ENCODE assay signal across 25 cellular contexts in genomic region chr7:134464496-134464895, GRCh38. TPM values are rescaled to one million over a fixed set of nuclear protein-coding genes. Genes with fewer than 3 reads are reported as not detected.
A peak's percentile ranks its signal among the peaks of the same experiment; 100 is the strongest.
DNase-seq lines count a peak whose midpoint lies in the region; ATAC-seq, FAIRE-seq and TF ChIP-seq lines count a peak whose summit lies in the region.
"Had no signal": no experiment of that assay in that cellular context is flagged by ENCODE, and none has a peak within 500 bp of the region (broad histone marks: within the 10 kb centered on the region; RNA-seq: fewer than 3 reads in every experiment).

No MANE protein-coding gene starts in this region.

- no TSS peak for BruUV-seq in HepG2 (replicated peaks; lab: Mats Ljungman, UMichigan)

- TF ChIP-seq POLR2A in HepG2 (IDR thresholded peaks at IDR 0.05; ENCODE audit: insufficient read depth in 1 of 2, low read depth in 2 of 2, low read length in 2 of 2) (no peak), right lobe of liver (IDR thresholded peaks at IDR 0.05) (no peak)

- H3K9me3 ChIP-seq in HepG2 (ENCODE audit: low read length) (peaks cover 4% of the 10 kb centered on the region; the same call in 1 of the 2 replicates), right lobe of liver (peaks cover 0 to 2% (median 0%) of the 10 kb centered on the region in 4 donors)

- H3K27ac ChIP-seq in HepG2 (ENCODE audit: extremely low read length, insufficient read depth, low read length) = no peak overlapping the region
- no peak overlapping the region for H3K27ac ChIP-seq in right lobe of liver
- H3K27ac ChIP-seq: BLaER1 had no signal

- no peak for FAIRE-seq in HepG2 (lab: Jason Lieb, UNC)
- FAIRE-seq in RCC 7860 (lab: Jason Lieb, UNC) = peak; percentile 41
- FAIRE-seq: A204.1, GM12878, GM12892, GM18507 had no signal

- H3K27me3 ChIP-seq in HepG2 (ENCODE audit: control insufficient read depth in 1 of 2, insufficient read depth in 2 of 2, low read length in 2 of 2) = no peaks in the 10 kb centered on the region; a peak in 1 of 5 replicates
- H3K27me3 ChIP-seq in right lobe of liver = no peaks in the 10 kb centered on the region
- H3K27me3 ChIP-seq: BE2C, BLaER1 had no signal

- H3K36me3 ChIP-seq in HepG2 (replicated peaks in 1 of 2; ENCODE audit: control insufficient read depth in 1 of 2, insufficient read depth in 2 of 2, low read length in 2 of 2) (no peaks in the 10 kb centered on the region), right lobe of liver (no peaks in the 10 kb centered on the region)
- H3K36me3 ChIP-seq: BE2C had no signal

- no peaks in the 10 kb centered on the region for H3K79me2 ChIP-seq in HepG2 (ENCODE audit: insufficient read depth, low read length)

- no peaks in the 10 kb centered on the region for H4K20me1 ChIP-seq in HepG2 (ENCODE audit: insufficient read depth, low read length)
- H4K20me1 ChIP-seq: BLaER1 had no signal

- H2AFZ ChIP-seq in HepG2 (ENCODE audit: low read length) = no peak overlapping the region

- no peak overlapping the region for H3K4me2 ChIP-seq in HepG2 (ENCODE audit: low read depth, low read length)
- H3K4me2 ChIP-seq: BLaER1 had no signal

- ATAC-seq in HepG2 (no peak), right lobe of liver (no peak), HG02981 (IDR thresholded peaks at IDR 0.05; ENCODE audit: unreplicated experiment) (no peak)
- ATAC-seq: GM12878 had no signal

- in situ Hi-C loops in HepG2 (cut with HindIII; ENCODE audit: extremely low pct_ligation_motif_present, low pct_unique_long_range_greater_than_20kb) = no loop called here

- H3K4me3 ChIP-seq in HepG2 (replicated peaks in 1 of 3; ENCODE audit: insufficient read depth in 1 of 3, low read depth in 2 of 3, low read length in 3 of 3) = no peak overlapping the region
- no peak overlapping the region for H3K4me3 ChIP-seq in right lobe of liver
- H3K4me3 ChIP-seq: BLaER1, GM12878 had no signal

- CTCF ChIA-PET in HepG2 (lab: Yijun Ruan, JAX; ENCODE audit: low intra/inter-chr PET ratio, low total read pairs) = no interaction called here

- intact Hi-C loops in HepG2 (cut with micrococcal nuclease; ENCODE audit: unreplicated experiment) = no loop called here
- intact Hi-C loops in right lobe of liver (cut with DNase I) = no loop called here

- no peak for DNase-seq in HepG2 (ENCODE audit: low spot score)
- no peak for DNase-seq in right lobe of liver
- no peak for DNase-seq in RCC 7860 (ENCODE audit: low spot score)
- no peak for DNase-seq in activated effector memory CD4-positive, alpha-beta T cell treated with Interleukin-2 at 50 U/mL for 16 hours
- DNase-seq: 8988T; ACHN; BE2C; C1 segment of cervical spinal cord; CD4-positive, alpha-beta memory T cell; CD4-positive, CD25-positive, alpha-beta regulatory T cell; CD8-positive, alpha-beta memory T cell; COR-L47; DMS 273 treated with DMSO at 0.1 percent for 48 hours; DMS153; DMS53; DMS79; DND-41; EL; GDM1 had no signal

- no peak for TF ChIP-seq CTCF in HepG2 (CRISPR knock-in tag; IDR thresholded peaks at IDR 0.05)
- no peak for TF ChIP-seq CTCF in right lobe of liver (IDR thresholded peaks at IDR 0.05)

- no peak for TF ChIP-seq RAD21 in HepG2 (CRISPR knock-in tag; IDR thresholded peaks at IDR 0.05)

- POLR2A ChIA-PET in HepG2 (lab: Yijun Ruan, JAX) = no interaction called here

- H3K4me1 ChIP-seq in HepG2 (ENCODE audit: insufficient read depth, low read length) = peaks cover 11% of the 10 kb centered on the region
- H3K4me1 ChIP-seq in right lobe of liver = no peaks in the 10 kb centered on the region
- H3K4me1 ChIP-seq: BE2C had no signal

- H3K9ac ChIP-seq in HepG2 (ENCODE audit: insufficient read depth, low read depth, low read length) = no peak overlapping the region
- H3K9ac ChIP-seq: BLaER1 had no signal

- TF ChIP-seq EP300 in HepG2 (IDR thresholded peaks at IDR 0.05; ENCODE audit: low read depth in 2 of 2, low read length in 2 of 2) (no peak), HepG2 (CRISPR knock-in tag; IDR thresholded peaks at IDR 0.05; ENCODE audit: borderline replicate concordance) (no peak)

TF ChIP-seq in HepG2, 621 proteins besides CTCF, POLR2A, EP300 and RAD21:
- TF ChIP-seq, protein P1, sequence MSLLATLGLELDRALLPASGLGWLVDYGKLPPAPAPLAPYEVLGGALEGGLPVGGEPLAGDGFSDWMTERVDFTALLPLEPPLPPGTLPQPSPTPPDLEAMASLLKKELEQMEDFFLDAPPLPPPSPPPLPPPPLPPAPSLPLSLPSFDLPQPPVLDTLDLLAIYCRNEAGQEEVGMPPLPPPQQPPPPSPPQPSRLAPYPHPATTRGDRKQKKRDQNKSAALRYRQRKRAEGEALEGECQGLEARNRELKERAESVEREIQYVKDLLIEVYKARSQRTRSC (CRISPR knock-in tag; IDR thresholded peaks at IDR 0.05; ENCODE audit: low read depth) = no peak
- TF ChIP-seq CC2D1A (CRISPR knock-in tag; IDR thresholded peaks at IDR 0.05) = no peak
- TF ChIP-seq ZNF160 (CRISPR knock-in tag; IDR thresholded peaks at IDR 0.05) = 0 out of 2 replicates have a peak, but pooled peaks have one; percentile 33
- no peak for TF ChIP-seq CBFB (CRISPR knock-in tag; IDR thresholded peaks at IDR 0.05)
- TF ChIP-seq MATR3 (CRISPR knock-in tag; IDR thresholded peaks at IDR 0.05) = no peak
- TF ChIP-seq SRF (IDR thresholded peaks at IDR 0.05; ENCODE audit: low read depth, low read length) = no peak

RNA-seq across cellular contexts. Expression of gene AKR1B1, which starts 5.6 kb away (rescaled TPM):
- total RNA-seq in HepG2 (2016; rRNA removed; fragmentation: Illumina TruSeq; extraction: Trizol) (89.9 and 123 TPM in 2 replicates), right lobe of liver (10 to 100 TPM in 3 of 6 experiments, 1 to 10 TPM in 3; 6.9 to 18.1 (median 9.7) TPM)
- total RNA-seq in HepG2 (2016; cell fraction: cytosol; rRNA removed; fragmentation: Illumina TruSeq; extraction: Trizol; ENCODE audit: low read depth) = 18.6 and 21.8 TPM in 2 replicates
- 90.1 and 128 TPM in 2 replicates for total RNA-seq in HepG2 (2016; cell fraction: insoluble cytoplasmic fraction; rRNA removed; fragmentation: Illumina TruSeq; extraction: Trizol)
- 35.9 and 44.9 TPM in 2 replicates for total RNA-seq in HepG2 (2016; cell fraction: membrane; rRNA removed; fragmentation: Illumina TruSeq; extraction: Trizol)
- 54.7 and 57.3 TPM in 2 replicates for total RNA-seq in HepG2 (2016; cell fraction: nucleus; rRNA removed; fragmentation: Illumina TruSeq; extraction: Trizol)
- 110 and 133 TPM in 2 replicates for polyA plus RNA-seq in HepG2 (2011; rRNA removed)
- polyA plus RNA-seq in HepG2 (2011; cell fraction: cytosol; rRNA removed) = 110 and 134 TPM in 2 replicates
- polyA plus RNA-seq in HepG2 (2011; cell fraction: nucleus; rRNA removed) = 174 and 175 TPM in 2 replicates
- 75.6 and 118 TPM in 2 replicates for polyA plus RNA-seq in HepG2 (2012)
- 34.8 and 35.7 TPM in 2 replicates for polyA plus RNA-seq in HepG2 (2016; cell fraction: cytosol; fragmentation: Illumina TruSeq; extraction: Trizol; ENCODE audit: low read depth)
- 202 TPM in 2 replicates for polyA plus RNA-seq in HepG2 (2016; cell fraction: insoluble cytoplasmic fraction; fragmentation: Illumina TruSeq; extraction: Trizol; ENCODE audit: low read depth)
- 50.2 and 53.2 TPM in 2 replicates for polyA plus RNA-seq in HepG2 (2016; cell fraction: membrane; fragmentation: Illumina TruSeq; extraction: Trizol; ENCODE audit: low read depth)
- polyA plus RNA-seq in HepG2 (2016; cell fraction: nucleus; fragmentation: Illumina TruSeq; extraction: Trizol; ENCODE audit: insufficient read depth, low read depth) = 130 and 138 TPM in 2 replicates
- 62.1 and 271 TPM in 2 replicates for polyA minus RNA-seq in HepG2 (2011; rRNA and poly(A)+ RNA removed; ENCODE audit: low replicate concordance)
- polyA minus RNA-seq in HepG2 (2011; cell fraction: cytosol; rRNA and poly(A)+ RNA removed) = 22.2 and 30.0 TPM in 2 replicates
- polyA minus RNA-seq in HepG2 (2011; cell fraction: nucleus; rRNA and poly(A)+ RNA removed) = 30.1 and 34.6 TPM in 2 replicates
